In the genomic region with DNA sequence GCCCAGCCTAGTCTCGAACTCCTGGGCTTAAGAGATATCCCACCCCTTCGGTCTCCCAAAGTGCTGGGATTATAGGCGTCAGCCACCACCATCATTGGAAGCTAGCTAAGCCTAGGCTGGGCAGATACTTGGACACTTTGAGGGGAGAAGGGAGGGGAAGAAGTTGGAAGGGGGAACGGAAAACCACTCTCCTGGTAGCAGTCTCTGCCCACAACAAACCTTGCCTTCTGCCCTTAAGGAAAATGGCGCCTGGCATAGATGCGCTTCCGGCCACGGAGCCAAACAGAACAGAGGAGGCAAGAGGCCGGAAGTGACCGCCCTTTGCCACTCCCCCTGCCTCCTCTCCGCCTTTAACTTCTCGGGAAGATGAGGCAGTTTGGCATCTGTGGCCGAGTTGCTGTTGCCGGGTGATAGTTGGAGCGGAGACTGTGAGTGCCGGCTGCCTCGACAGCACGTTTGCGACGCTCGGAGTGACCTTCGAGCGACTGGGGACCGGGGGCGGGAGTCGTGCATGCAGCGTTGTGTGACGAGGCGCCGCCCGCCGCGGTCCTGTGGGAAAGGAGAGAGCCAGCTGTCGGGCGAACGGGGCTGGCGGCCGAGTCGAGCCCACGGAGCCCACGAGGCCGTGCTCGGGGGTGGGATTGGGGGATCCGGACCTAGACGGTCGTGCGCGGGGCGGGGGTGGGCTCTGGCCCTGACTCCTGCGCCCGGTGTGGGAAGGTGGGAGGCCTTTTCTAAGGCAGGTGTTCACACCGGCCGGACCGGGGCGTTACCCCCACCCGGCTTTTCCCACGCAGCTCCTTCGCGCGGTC, we compare ENCODE assay signal across 1 cellular context.
TF ChIP-seq lines count a peak whose summit lies in the region.

Gene MFN1, plus strand, starts transcription at position 327 of the 812 bp plus-strand sequence. CDS start 1,143 bp downstream, outside the sequence.

TF ChIP-seq in GM12878, 131 proteins besides CTCF, POLR2A, EP300 and RAD21 (continued from another document and continues in another):
- TF ChIP-seq, protein P1, sequence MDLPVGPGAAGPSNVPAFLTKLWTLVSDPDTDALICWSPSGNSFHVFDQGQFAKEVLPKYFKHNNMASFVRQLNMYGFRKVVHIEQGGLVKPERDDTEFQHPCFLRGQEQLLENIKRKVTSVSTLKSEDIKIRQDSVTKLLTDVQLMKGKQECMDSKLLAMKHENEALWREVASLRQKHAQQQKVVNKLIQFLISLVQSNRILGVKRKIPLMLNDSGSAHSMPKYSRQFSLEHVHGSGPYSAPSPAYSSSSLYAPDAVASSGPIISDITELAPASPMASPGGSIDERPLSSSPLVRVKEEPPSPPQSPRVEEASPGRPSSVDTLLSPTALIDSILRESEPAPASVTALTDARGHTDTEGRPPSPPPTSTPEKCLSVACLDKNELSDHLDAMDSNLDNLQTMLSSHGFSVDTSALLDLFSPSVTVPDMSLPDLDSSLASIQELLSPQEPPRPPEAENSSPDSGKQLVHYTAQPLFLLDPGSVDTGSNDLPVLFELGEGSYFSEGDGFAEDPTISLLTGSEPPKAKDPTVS (IDR thresholded peaks at IDR 0.05; ENCODE audit: low read depth, low read length) = no peak
- TF ChIP-seq ETV6 (conservative IDR thresholded peaks at IDR 0.05 in 1 of 2, IDR thresholded peaks at IDR 0.05 in 1 of 2; ENCODE audit: borderline replicate concordance in 1 of 2, low read depth in 1 of 2) = no peak
- TF ChIP-seq CEBPB (IDR thresholded peaks at IDR 0.05; ENCODE audit: borderline replicate concordance in 1 of 2, low read depth in 2 of 2, low read length in 2 of 2) = no peak
- TF ChIP-seq, protein P2, sequence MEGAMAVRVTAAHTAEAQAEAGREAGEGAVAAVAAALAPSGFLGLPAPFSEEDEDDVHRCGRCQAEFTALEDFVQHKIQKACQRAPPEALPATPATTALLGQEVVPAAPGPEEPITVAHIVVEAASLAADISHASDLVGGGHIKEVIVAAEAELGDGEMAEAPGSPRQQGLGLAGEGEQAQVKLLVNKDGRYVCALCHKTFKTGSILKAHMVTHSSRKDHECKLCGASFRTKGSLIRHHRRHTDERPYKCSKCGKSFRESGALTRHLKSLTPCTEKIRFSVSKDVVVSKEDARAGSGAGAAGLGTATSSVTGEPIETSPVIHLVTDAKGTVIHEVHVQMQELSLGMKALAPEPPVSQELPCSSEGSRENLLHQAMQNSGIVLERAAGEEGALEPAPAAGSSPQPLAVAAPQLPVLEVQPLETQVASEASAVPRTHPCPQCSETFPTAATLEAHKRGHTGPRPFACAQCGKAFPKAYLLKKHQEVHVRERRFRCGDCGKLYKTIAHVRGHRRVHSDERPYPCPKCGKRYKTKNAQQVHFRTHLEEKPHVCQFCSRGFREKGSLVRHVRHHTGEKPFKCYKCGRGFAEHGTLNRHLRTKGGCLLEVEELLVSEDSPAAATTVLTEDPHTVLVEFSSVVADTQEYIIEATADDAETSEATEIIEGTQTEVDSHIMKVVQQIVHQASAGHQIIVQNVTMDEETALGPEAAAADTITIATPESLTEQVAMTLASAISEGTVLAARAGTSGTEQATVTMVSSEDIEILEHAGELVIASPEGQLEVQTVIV (IDR thresholded peaks at IDR 0.05; ENCODE audit: borderline replicate concordance, partially characterized antibody) = peak; percentile 78
- TF ChIP-seq ZNF24 (IDR thresholded peaks at IDR 0.05) = 0 out of 2 replicates have a peak, but pooled peaks have one; percentile 41
- peak; percentile 68 for TF ChIP-seq SIX5 (IDR thresholded peaks at IDR 0.05; ENCODE audit: low read depth, low read length, severe bottlenecking)
- TF ChIP-seq IRF4 (IDR thresholded peaks at IDR 0.05; ENCODE audit: low read depth, low read length) = peak; percentile 50; the same call in 1 of the 2 replicates
- TF ChIP-seq RCOR1 (conservative IDR thresholded peaks at IDR 0.05; ENCODE audit: low read depth, low read length) = no peak
- TF ChIP-seq, protein P3, sequence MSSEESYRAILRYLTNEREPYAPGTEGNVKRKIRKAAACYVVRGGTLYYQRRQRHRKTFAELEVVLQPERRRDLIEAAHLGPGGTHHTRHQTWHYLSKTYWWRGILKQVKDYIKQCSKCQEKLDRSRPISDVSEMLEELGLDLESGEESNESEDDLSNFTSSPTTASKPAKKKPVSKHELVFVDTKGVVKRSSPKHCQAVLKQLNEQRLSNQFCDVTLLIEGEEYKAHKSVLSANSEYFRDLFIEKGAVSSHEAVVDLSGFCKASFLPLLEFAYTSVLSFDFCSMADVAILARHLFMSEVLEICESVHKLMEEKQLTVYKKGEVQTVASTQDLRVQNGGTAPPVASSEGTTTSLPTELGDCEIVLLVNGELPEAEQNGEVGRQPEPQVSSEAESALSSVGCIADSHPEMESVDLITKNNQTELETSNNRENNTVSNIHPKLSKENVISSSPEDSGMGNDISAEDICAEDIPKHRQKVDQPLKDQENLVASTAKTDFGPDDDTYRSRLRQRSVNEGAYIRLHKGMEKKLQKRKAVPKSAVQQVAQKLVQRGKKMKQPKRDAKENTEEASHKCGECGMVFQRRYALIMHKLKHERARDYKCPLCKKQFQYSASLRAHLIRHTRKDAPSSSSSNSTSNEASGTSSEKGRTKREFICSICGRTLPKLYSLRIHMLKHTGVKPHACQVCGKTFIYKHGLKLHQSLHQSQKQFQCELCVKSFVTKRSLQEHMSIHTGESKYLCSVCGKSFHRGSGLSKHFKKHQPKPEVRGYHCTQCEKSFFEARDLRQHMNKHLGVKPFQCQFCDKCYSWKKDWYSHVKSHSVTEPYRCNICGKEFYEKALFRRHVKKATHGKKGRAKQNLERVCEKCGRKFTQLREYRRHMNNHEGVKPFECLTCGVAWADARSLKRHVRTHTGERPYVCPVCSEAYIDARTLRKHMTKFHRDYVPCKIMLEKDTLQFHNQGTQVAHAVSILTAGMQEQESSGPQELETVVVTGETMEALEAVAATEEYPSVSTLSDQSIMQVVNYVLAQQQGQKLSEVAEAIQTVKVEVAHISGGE (CRISPR knock-in tag; IDR thresholded peaks at IDR 0.05) = peak; percentile 57
- TF ChIP-seq STAT3 (IDR thresholded peaks at IDR 0.05; ENCODE audit: low read depth, low read length) = no peak
- no peak for TF ChIP-seq ESRRA (IDR thresholded peaks at IDR 0.05; ENCODE audit: low read length)
- TF ChIP-seq NBN (IDR thresholded peaks at IDR 0.05) = peak; percentile 55
- TF ChIP-seq MTA2 (IDR thresholded peaks at IDR 0.05; ENCODE audit: low read depth) = no peak
- TF ChIP-seq CUX1 (IDR thresholded peaks at IDR 0.05; ENCODE audit: insufficient replicate concordance, low read depth, low read length) = no peak
- peak; percentile 59 for TF ChIP-seq E2F8 (IDR thresholded peaks at IDR 0.05; ENCODE audit: low read depth, partially characterized antibody)
- no peak for TF ChIP-seq JUND (IDR thresholded peaks at IDR 0.05; ENCODE audit: low read depth, low read length)
- no peak for TF ChIP-seq KDM1A (IDR thresholded peaks at IDR 0.05; ENCODE audit: borderline replicate concordance)
- peak; percentile 87 for TF ChIP-seq HDGF (IDR thresholded peaks at IDR 0.05)
- no peak for TF ChIP-seq SP1 (IDR thresholded peaks at IDR 0.05; ENCODE audit: low read depth, low read length)
- no peak for TF ChIP-seq HDAC2 (IDR thresholded peaks at IDR 0.05)
- TF ChIP-seq, protein P4, sequence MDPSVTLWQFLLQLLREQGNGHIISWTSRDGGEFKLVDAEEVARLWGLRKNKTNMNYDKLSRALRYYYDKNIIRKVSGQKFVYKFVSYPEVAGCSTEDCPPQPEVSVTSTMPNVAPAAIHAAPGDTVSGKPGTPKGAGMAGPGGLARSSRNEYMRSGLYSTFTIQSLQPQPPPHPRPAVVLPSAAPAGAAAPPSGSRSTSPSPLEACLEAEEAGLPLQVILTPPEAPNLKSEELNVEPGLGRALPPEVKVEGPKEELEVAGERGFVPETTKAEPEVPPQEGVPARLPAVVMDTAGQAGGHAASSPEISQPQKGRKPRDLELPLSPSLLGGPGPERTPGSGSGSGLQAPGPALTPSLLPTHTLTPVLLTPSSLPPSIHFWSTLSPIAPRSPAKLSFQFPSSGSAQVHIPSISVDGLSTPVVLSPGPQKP (IDR thresholded peaks at IDR 0.05; ENCODE audit: low read depth, low read length) = peak; percentile 87
- peak; percentile 84 for TF ChIP-seq MXI1 (IDR thresholded peaks at IDR 0.05; ENCODE audit: low read depth, low read length)
- TF ChIP-seq, protein P5, sequence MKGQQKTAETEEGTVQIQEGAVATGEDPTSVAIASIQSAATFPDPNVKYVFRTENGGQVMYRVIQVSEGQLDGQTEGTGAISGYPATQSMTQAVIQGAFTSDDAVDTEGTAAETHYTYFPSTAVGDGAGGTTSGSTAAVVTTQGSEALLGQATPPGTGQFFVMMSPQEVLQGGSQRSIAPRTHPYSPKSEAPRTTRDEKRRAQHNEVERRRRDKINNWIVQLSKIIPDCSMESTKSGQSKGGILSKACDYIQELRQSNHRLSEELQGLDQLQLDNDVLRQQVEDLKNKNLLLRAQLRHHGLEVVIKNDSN (IDR thresholded peaks at IDR 0.05; ENCODE audit: borderline replicate concordance, extremely low read length, insufficient read depth, low read depth, low read length) = no peak
- TF ChIP-seq CHD1 (IDR thresholded peaks at IDR 0.05; ENCODE audit: low read depth, low read length) = no peak
- peak; percentile 100 for TF ChIP-seq YY1 (IDR thresholded peaks at IDR 0.05; ENCODE audit: low read depth, low read length)
- TF ChIP-seq, protein P6, sequence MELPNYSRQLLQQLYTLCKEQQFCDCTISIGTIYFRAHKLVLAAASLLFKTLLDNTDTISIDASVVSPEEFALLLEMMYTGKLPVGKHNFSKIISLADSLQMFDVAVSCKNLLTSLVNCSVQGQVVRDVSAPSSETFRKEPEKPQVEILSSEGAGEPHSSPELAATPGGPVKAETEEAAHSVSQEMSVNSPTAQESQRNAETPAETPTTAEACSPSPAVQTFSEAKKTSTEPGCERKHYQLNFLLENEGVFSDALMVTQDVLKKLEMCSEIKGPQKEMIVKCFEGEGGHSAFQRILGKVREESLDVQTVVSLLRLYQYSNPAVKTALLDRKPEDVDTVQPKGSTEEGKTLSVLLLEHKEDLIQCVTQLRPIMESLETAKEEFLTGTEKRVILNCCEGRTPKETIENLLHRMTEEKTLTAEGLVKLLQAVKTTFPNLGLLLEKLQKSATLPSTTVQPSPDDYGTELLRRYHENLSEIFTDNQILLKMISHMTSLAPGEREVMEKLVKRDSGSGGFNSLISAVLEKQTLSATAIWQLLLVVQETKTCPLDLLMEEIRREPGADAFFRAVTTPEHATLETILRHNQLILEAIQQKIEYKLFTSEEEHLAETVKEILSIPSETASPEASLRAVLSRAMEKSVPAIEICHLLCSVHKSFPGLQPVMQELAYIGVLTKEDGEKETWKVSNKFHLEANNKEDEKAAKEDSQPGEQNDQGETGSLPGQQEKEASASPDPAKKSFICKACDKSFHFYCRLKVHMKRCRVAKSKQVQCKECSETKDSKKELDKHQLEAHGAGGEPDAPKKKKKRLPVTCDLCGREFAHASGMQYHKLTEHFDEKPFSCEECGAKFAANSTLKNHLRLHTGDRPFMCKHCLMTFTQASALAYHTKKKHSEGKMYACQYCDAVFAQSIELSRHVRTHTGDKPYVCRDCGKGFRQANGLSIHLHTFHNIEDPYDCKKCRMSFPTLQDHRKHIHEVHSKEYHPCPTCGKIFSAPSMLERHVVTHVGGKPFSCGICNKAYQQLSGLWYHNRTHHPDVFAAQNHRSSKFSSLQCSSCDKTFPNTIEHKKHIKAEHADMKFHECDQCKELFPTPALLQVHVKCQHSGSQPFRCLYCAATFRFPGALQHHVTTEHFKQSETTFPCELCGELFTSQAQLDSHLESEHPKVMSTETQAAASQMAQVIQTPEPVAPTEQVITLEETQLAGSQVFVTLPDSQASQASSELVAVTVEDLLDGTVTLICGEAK (IDR thresholded peaks at IDR 0.05; ENCODE audit: borderline replicate concordance) = peak; percentile 92
- TF ChIP-seq ZSCAN29 (IDR thresholded peaks at IDR 0.05) = no peak
- peak in 1 of 2 experiments; percentile 53; a peak in 2 of 4 replicates for TF ChIP-seq IKZF2 (IDR thresholded peaks at IDR 0.05)
- TF ChIP-seq NR2F1 (conservative IDR thresholded peaks at IDR 0.05) = no peak
- TF ChIP-seq ZNF384 (IDR thresholded peaks at IDR 0.05; ENCODE audit: borderline replicate concordance, low read depth, low read length) = no peak
